In the genomic region with DNA sequence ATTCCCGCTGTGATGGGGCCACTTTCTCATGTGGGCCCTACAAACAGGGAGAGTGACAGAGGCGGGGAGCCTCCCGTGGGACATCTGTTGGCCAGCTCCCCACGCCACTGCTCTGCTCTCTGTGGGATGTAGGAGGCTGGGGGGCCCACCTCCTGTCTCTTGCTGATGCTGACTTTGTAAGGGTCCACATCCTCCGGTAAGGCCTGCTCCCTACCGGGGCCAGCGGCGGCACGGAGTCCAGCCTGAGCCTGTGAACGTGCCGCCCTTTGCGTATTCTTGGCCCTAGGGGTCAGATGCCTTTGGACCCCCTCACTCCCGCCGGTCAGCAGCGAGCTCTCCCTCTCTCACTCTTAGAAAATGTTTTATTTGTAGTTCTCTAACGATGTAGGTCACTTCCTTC, we compare ENCODE assay signal across 25 cellular contexts.
"Had no signal": no experiment of that assay in that cellular context is flagged by ENCODE, and none has a peak within 500 bp of the region (broad histone marks: within the 10 kb centered on the region; RNA-seq: fewer than 3 reads in every experiment).

No MANE protein-coding gene starts in this region.

- H3K27ac Mint-ChIP-seq: activated CD8-positive, alpha-beta T cell treated with anti-CD3 and anti-CD28 coated beads, Interleukin-2, amount 10 ng/mL, durations not matched to agents 7 days and 5 days; activated naive CD8-positive, alpha-beta T cell treated with anti-CD3 and anti-CD28 coated beads for 36 hours; T-helper 17 cell; WTC11 had no signal

- H3K9me3 Mint-ChIP-seq: activated naive CD8-positive, alpha-beta T cell treated with anti-CD3 and anti-CD28 coated beads for 36 hours; activated T-cell treated with anti-CD3 and anti-CD28 coated beads, Interleukin-2, amount 50 U/mL, for 4 hours; WTC11 had no signal

- H3K27me3 Mint-ChIP-seq: activated naive CD8-positive, alpha-beta T cell treated with anti-CD3 and anti-CD28 coated beads for 36 hours had no signal

- H3K27ac ChIP-seq: brain microvascular endothelial cell, cardiac muscle cell had no signal

- H3K4me1 Mint-ChIP-seq: T-helper 17 cell had no signal

- H3K36me3 Mint-ChIP-seq: activated naive CD8-positive, alpha-beta T cell treated with anti-CD3 and anti-CD28 coated beads for 36 hours; WTC11 had no signal

- ATAC-seq: activated CD8-positive, alpha-beta T cell treated with anti-CD3 and anti-CD28 coated beads, Interleukin-2, amount 10 ng/mL, durations not matched to agents 7 days and 5 days; activated T-cell treated with anti-CD3 and anti-CD28 coated beads, Interleukin-2, amount 50 U/mL, for 4 hours; Right ventricle myocardium inferior; T-helper 17 cell; WTC11 had no signal

- DNase-seq: activated CD4-positive, alpha-beta T cell treated with anti-CD3 and anti-CD28 coated beads for 48 hours; activated CD4-positive, alpha-beta T cell treated with anti-CD3 and anti-CD28 coated beads, Interleukin-2, amount 50 U/mL, for 4 hours; activated CD4-positive, CD25-positive, alpha-beta regulatory T cell treated with anti-CD3 and anti-CD28 coated beads, Interleukin-2, amount 50 U/mL, for 72 hours; activated CD8-positive, alpha-beta T cell treated with anti-CD3 and anti-CD28 coated beads, Interleukin-2, amount 10 ng/mL, durations not matched to agents 7 days and 5 days; activated effector memory CD4-positive, alpha-beta T cell treated with anti-CD3 and anti-CD28 coated beads, Interleukin-2, amount 50 U/mL, for 16 hours; activated naive CD4-positive, alpha-beta T cell treated with Interleukin-2 at 50 U/mL for 16 hours; activated naive CD8-positive, alpha-beta T cell treated with anti-CD3 and anti-CD28 coated beads for 36 hours; activated T-cell treated with anti-CD3 and anti-CD28 coated beads, Interleukin-2, amount 50 U/mL, for 4 hours; brain microvascular endothelial cell; cerebellar nuclear complex; Karpas-422; MM.1S; NCI-H1105; NCI-H1436; NCI-H1694 treated with DMSO at 0.1 percent for 48 hours; NCI-H2029 treated with DMSO at 0.1 percent for 48 hours; NCI-H345; NCI-H510A; NCI-H526 treated with DMSO at 0.1 percent for 48 hours; NCI-H82; T-helper 17 cell; T-helper 9 cell had no signal

- H3K4me3 Mint-ChIP-seq: activated CD8-positive, alpha-beta T cell treated with anti-CD3 and anti-CD28 coated beads, Interleukin-2, amount 10 ng/mL, durations not matched to agents 7 days and 5 days; activated naive CD8-positive, alpha-beta T cell treated with anti-CD3 and anti-CD28 coated beads for 36 hours; activated T-cell treated with anti-CD3 and anti-CD28 coated beads, Interleukin-2, amount 50 U/mL, for 4 hours; T-helper 17 cell; WTC11 had no signal
